In genomic region chr17:77434136-77435114, GRCh38 we compare ENCODE assay signal across 11 cellular contexts.
DNase-seq lines count a peak whose midpoint lies in the region; ATAC-seq and TF ChIP-seq lines count a peak whose summit lies in the region.
"Had no signal": no experiment of that assay in that cellular context is flagged by ENCODE, and none has a peak within 500 bp of the region (broad histone marks: within the 10 kb centered on the region; RNA-seq: fewer than 3 reads in every experiment).

No MANE protein-coding gene starts in this region.

- H3K4me1 Mint-ChIP-seq in effector memory CD8-positive, alpha-beta T cell (ENCODE audit: low read depth in 2 of 2): peaks cover 46 to 64% of the 10 kb centered on the region in 2 donors

- peak; percentile 9; the same call in 1 of the 2 replicates for TF ChIP-seq RAD21 in SK-N-SH (IDR thresholded peaks at IDR 0.05; ENCODE audit: low read length)

- no peaks in the 10 kb centered on the region for H3K36me3 ChIP-seq in GM23248 (ENCODE audit: low read depth)
- peaks cover 0 to 10% of the 10 kb centered on the region in 2 experiments for H3K36me3 ChIP-seq in SK-N-SH (replicated peaks in 1 of 2; ENCODE audit: control insufficient read depth in 1 of 2, insufficient read depth in 2 of 2, low read length in 1 of 2)
- no peaks in the 10 kb centered on the region for H3K36me3 ChIP-seq in prostate gland
- H3K36me3 ChIP-seq: lower lobe of right lung, thoracic aorta had no signal

- 93 to 96% methylated on average over 25 to 26 of the region's 26 CpGs for WGBS in GM23248 (ENCODE audit: low coverage in 1 of 2, low lambda C conversion rate in 2 of 2, missing lambda C conversion rate in 2 of 2), 2 experiments
- 74% methylated on average over 23 of the region's 26 CpGs for WGBS in SK-N-SH (ENCODE audit: low lambda C conversion rate)
- 64% methylated on average over 25 of the region's 26 CpGs for WGBS in prostate gland

- peak overlapping the region; percentile 41 to 99 for H3K27ac Mint-ChIP-seq in effector memory CD8-positive, alpha-beta T cell

- no peak overlapping the region for H2AFZ ChIP-seq in GM23248
- no peak overlapping the region for H2AFZ ChIP-seq in SK-N-SH (ENCODE audit: low read depth)

- H3K9ac ChIP-seq in GM23248 (peak overlapping the region; percentile 58), SK-N-SH (peak overlapping the region; percentile 68)

- H3K4me3 ChIP-seq in GM23248 (peak overlapping the region; percentile 22), SK-N-SH (ENCODE audit: low read depth in 2 of 2, low read length in 1 of 2) (peak overlapping the region; percentile 24 to 49), prostate gland (no peak overlapping the region)
- H3K4me3 ChIP-seq: lower lobe of right lung, thoracic aorta had no signal

- no peak overlapping the region for H3K27ac ChIP-seq in GM23248
- peak overlapping the region; percentile 71 to 98 for H3K27ac ChIP-seq in SK-N-SH (ENCODE audit: low read depth in 2 of 2, low read length in 1 of 2)
- peak overlapping the region; percentile 37 to 38 for H3K27ac ChIP-seq in prostate gland
- H3K27ac ChIP-seq: lower lobe of right lung, thoracic aorta had no signal

- H3K4me2 ChIP-seq in GM23248 (ENCODE audit: unreplicated experiment) (peak overlapping the region; percentile 34), SK-N-SH (peak overlapping the region; percentile 93)

- H3K79me2 ChIP-seq in GM23248 (ENCODE audit: insufficient read depth) (peaks cover 97% of the 10 kb centered on the region), SK-N-SH (ENCODE audit: insufficient read depth) (peaks cover 82% of the 10 kb centered on the region)

- no peaks in the 10 kb centered on the region for H3K9me3 ChIP-seq in GM23248 (ENCODE audit: low read depth)
- H3K9me3 ChIP-seq in SK-N-SH: no peaks in the 10 kb centered on the region
- H3K9me3 ChIP-seq in prostate gland: no peaks in the 10 kb centered on the region
- H3K9me3 ChIP-seq: lower lobe of right lung, thoracic aorta had no signal

- H3K36me3 Mint-ChIP-seq in effector memory CD8-positive, alpha-beta T cell (ENCODE audit: insufficient read depth): peaks cover 17% of the 10 kb centered on the region

- peaks cover 50% of the 10 kb centered on the region for H3K4me1 ChIP-seq in GM23248 (ENCODE audit: insufficient read depth)
- peaks cover 73 to 86% of the 10 kb centered on the region in 2 experiments for H3K4me1 ChIP-seq in SK-N-SH (ENCODE audit: control insufficient read depth in 1 of 2, insufficient read depth in 2 of 2, low read depth in 1 of 2, low read length in 1 of 2)
- H3K4me1 ChIP-seq in prostate gland (replicated peaks): peaks cover 19% of the 10 kb centered on the region

- no peaks in the 10 kb centered on the region for H3K9me2 ChIP-seq in GM23248 (ENCODE audit: insufficient read depth)
- no peaks in the 10 kb centered on the region for H3K9me2 ChIP-seq in SK-N-SH

- in situ Hi-C loops in GM23248 (cut with MboI): no loop called here

- no peaks in the 10 kb centered on the region for H3K9me3 Mint-ChIP-seq in effector memory CD8-positive, alpha-beta T cell

- no peaks in the 10 kb centered on the region for H3K27me3 ChIP-seq in GM23248 (replicated peaks; ENCODE audit: insufficient read depth)
- H3K27me3 ChIP-seq in SK-N-SH (ENCODE audit: insufficient read depth): no peaks in the 10 kb centered on the region
- H3K27me3 ChIP-seq in prostate gland (replicated peaks; ENCODE audit: insufficient read depth): no peaks in the 10 kb centered on the region

- intact Hi-C loops in prostate gland (cut with DNase I): loop anchor here (10.0 kb wide), 1 partner anchor 170 kb away; no protein-coding TSS in a partner anchor

- no peaks in the 10 kb centered on the region for H3K27me3 Mint-ChIP-seq in effector memory CD8-positive, alpha-beta T cell

- CTCF ChIA-PET in SK-N-SH (lab: Yijun Ruan, JAX): interaction anchor here (0.8 to 29.4 kb wide), 13 partner anchors 10 to 451 kb away, joined by 3 to 566 read pairs (median 3); no protein-coding TSS in a partner anchor

- DNase-seq in GM23248: no peak
- DNase-seq in SK-N-SH: peak; percentile 81
- DNase-seq in effector memory CD8-positive, alpha-beta T cell: no peak
- no peak for DNase-seq in prostate gland (ENCODE audit: low spot score)
- no peak for DNase-seq in NOMO-1 treated with DMSO at 0.1 percent for 48 hours (lab: John Stamatoyannopoulos, UW; ENCODE audit: unreplicated experiment)
- DNase-seq in NCI-H526 (lab: John Stamatoyannopoulos, UW): no peak
- DNase-seq: amygdala, lower lobe of right lung, NCI-H2171 had no signal

- peaks cover 7% of the 10 kb centered on the region; the same call in 1 of the 2 replicates for H4K20me1 ChIP-seq in GM23248 (ENCODE audit: insufficient read depth)
- H4K20me1 ChIP-seq in SK-N-SH (ENCODE audit: insufficient read depth): peaks cover 31% of the 10 kb centered on the region

- H3F3A ChIP-seq in GM23248 (ENCODE audit: insufficient read depth) (peaks cover 17% of the 10 kb centered on the region), SK-N-SH (replicated peaks; ENCODE audit: insufficient read depth) (peaks cover 13% of the 10 kb centered on the region)

- H3K4me3 Mint-ChIP-seq in effector memory CD8-positive, alpha-beta T cell: peak overlapping the region; percentile 61 to 75

- no peak for ATAC-seq in effector memory CD8-positive, alpha-beta T cell (replicated peaks)
- no peak for ATAC-seq in HG03354 (IDR thresholded peaks at IDR 0.05; ENCODE audit: poor library complexity, severe bottlenecking, unreplicated experiment)
- ATAC-seq: lower lobe of right lung had no signal

- TF ChIP-seq CTCF in SK-N-SH (IDR thresholded peaks at IDR 0.05) (no peak), prostate gland (IDR thresholded peaks at IDR 0.05) (no peak)

- TF ChIP-seq POLR2A in prostate gland (IDR thresholded peaks at IDR 0.05): no peak

- no peak for TF ChIP-seq EP300 in SK-N-SH (IDR thresholded peaks at IDR 0.05; ENCODE audit: borderline replicate concordance in 1 of 2, low read depth in 1 of 2, low read length in 1 of 2)

- POLR2A ChIA-PET in SK-N-SH (lab: Yijun Ruan, JAX): interaction anchor here (1.0 to 1.6 kb wide), 7 partner anchors 9 to 61 kb away, joined by 3 to 11 read pairs (median 5); no protein-coding TSS in a partner anchor

TF ChIP-seq in SK-N-SH, 30 proteins besides CTCF, POLR2A, EP300 and RAD21:
- TF ChIP-seq NFIC (IDR thresholded peaks at IDR 0.05; ENCODE audit: borderline replicate concordance): no peak
- peak; percentile 53; the same call in 1 of the 2 replicates for TF ChIP-seq MXI1 (IDR thresholded peaks at IDR 0.05; ENCODE audit: low read depth, low read length)
- TF ChIP-seq MEF2A (IDR thresholded peaks at IDR 0.05; ENCODE audit: borderline replicate concordance, low read depth): no peak

Comparison
In these comparisons a context has a peak if more than half of its experiments do, and no peak if none do; other contexts are left out.
1. H3K4me3 ChIP-seq: peak in GM23248 (single experiment) and SK-N-SH (2 of 2); none in prostate gland (0 of 2).